Comparison of ENCODE assay signal across 16 cellular contexts in the genomic region with DNA sequence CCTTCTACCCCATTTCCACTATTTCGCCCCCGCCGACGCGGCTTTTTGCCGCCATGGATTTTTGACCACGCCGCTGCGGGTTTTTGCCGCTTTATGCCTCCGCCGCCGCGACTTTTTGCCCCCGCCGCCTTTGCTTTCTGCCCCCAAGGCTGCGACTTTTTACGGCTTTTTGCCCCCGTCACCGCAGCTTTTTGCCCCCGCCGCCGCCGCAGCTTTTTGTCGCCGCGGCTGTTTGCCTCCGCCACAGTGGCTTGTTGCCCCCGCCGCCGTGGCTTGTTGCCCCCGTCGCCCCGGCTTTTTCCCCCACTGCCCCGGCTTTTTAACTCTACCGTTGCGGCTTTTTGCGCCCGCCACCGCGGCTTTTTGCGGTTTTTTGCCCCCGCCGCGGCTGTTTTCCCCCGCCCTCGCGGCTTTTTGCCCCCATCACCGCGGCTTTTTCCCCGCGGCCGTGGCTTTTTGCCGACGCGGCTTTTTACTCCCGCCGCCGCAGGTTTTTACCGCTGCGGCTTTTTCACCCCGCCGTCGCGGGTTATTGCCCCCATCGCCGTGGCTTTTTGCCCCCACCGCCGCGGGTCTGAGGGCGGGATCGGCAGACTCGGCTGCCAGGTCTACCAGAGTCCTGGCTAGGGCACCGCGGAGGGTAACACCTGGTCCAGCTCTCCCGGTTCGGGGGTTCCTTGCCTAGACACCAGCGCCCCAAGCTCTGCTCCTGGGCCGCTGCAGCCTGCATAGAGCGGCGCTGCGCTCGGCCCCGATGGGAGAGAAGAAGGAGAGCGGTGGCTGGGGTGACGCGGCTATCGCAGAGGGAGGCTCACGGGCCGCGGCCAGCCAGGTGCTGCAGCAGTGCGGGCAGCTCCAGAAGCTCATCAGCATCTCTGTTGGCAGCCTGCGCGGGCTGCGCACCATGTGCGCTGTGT.
"Had no signal": no experiment of that assay in that cellular context is flagged by ENCODE, and none has a peak within 500 bp of the region (broad histone marks: within the 10 kb centered on the region; RNA-seq: fewer than 3 reads in every experiment).

No MANE protein-coding gene starts in this region.

- H3K27me3 Mint-ChIP-seq: stimulated activated naive CD8-positive, alpha-beta T cell treated with anti-CD3 and anti-CD28 coated beads, Interleukin-15, amount 100 ng/mL, for 72 hours had no signal

- H3K4me3 Mint-ChIP-seq: activated naive CD8-positive, alpha-beta T cell treated with anti-CD3 and anti-CD28 coated beads, Interleukin-2, amount 50 U/mL, for 24 hours; activated T-helper 17 cell treated with anti-CD3 and anti-CD28 coated beads, Interleukin-2, amount 50 U/mL, for 72 hours; nephron progenitor cell had no signal

- H3K36me3 ChIP-seq: ascending aorta, prostate gland, upper lobe of left lung had no signal

- H3K9me3 ChIP-seq: ascending aorta, prostate gland had no signal

- H3K27ac ChIP-seq: ascending aorta, prostate gland, upper lobe of left lung had no signal

- H3K4me2 ChIP-seq: smooth muscle cell had no signal

- H3K4me3 ChIP-seq: ascending aorta, prostate gland, smooth muscle cell, upper lobe of left lung had no signal

- DNase-seq: activated CD4-positive, CD25-positive, alpha-beta regulatory T cell treated with anti-CD3 and anti-CD28 coated beads, Interleukin-2, amount 50 U/mL, for 72 hours; activated naive CD4-positive, alpha-beta T cell treated with Interleukin-2 at 50 U/mL for 16 hours; activated naive CD8-positive, alpha-beta T cell treated with anti-CD3 and anti-CD28 coated beads, Interleukin-2, amount 50 U/mL, for 24 hours; erythroblast; left ventricle myocardium superior; nephron progenitor cell; occipital lobe; stimulated activated naive CD8-positive, alpha-beta T cell treated with anti-CD3 and anti-CD28 coated beads, Interleukin-15, amount 100 ng/mL, for 72 hours; T-helper 9 cell had no signal

- H3K27me3 ChIP-seq: ascending aorta, upper lobe of left lung had no signal

- H3K4me1 ChIP-seq: ascending aorta, prostate gland, upper lobe of left lung had no signal

- FAIRE-seq: bronchial epithelial cell, islet of Langerhans had no signal

- H3K4me1 Mint-ChIP-seq: activated naive CD8-positive, alpha-beta T cell treated with anti-CD3 and anti-CD28 coated beads, Interleukin-2, amount 50 U/mL, for 24 hours; activated T-helper 17 cell treated with anti-CD3 and anti-CD28 coated beads, Interleukin-2, amount 50 U/mL, for 72 hours; nephron progenitor cell; stimulated activated naive CD8-positive, alpha-beta T cell treated with anti-CD3 and anti-CD28 coated beads, Interleukin-15, amount 100 ng/mL, for 72 hours had no signal

- ATAC-seq: activated naive CD8-positive, alpha-beta T cell treated with anti-CD3 and anti-CD28 coated beads, Interleukin-2, amount 50 U/mL, for 24 hours; activated T-helper 17 cell treated with anti-CD3 and anti-CD28 coated beads, Interleukin-2, amount 50 U/mL, for 72 hours; left ventricle myocardium superior; stimulated activated naive CD8-positive, alpha-beta T cell treated with anti-CD3 and anti-CD28 coated beads, Interleukin-15, amount 100 ng/mL, for 72 hours had no signal

- H3K27ac Mint-ChIP-seq: activated naive CD8-positive, alpha-beta T cell treated with anti-CD3 and anti-CD28 coated beads, Interleukin-2, amount 50 U/mL, for 24 hours; activated T-helper 17 cell treated with anti-CD3 and anti-CD28 coated beads, Interleukin-2, amount 50 U/mL, for 72 hours; nephron progenitor cell; stimulated activated naive CD8-positive, alpha-beta T cell treated with anti-CD3 and anti-CD28 coated beads, Interleukin-15, amount 100 ng/mL, for 72 hours had no signal
